30 cellular contexts compared by ENCODE assay signal in genomic region chr15:68966996-68967395, GRCh38. TPM values are rescaled to one million over a fixed set of nuclear protein-coding genes. Genes with fewer than 3 reads are reported as not detected.
"Had no signal": no experiment of that assay in that cellular context is flagged by ENCODE, and none has a peak within 500 bp of the region (broad histone marks: within the 10 kb centered on the region; RNA-seq: fewer than 3 reads in every experiment).

No MANE protein-coding gene starts in this region.

- H3K27me3 ChIP-seq: ascending aorta, breast epithelium, colonic mucosa, esophagus muscularis mucosa, gastroesophageal sphincter had no signal

- H3K27ac ChIP-seq: ascending aorta, breast epithelium, cardiac muscle cell, colonic mucosa, dorsolateral prefrontal cortex, esophagus muscularis mucosa, foreskin keratinocyte, gastroesophageal sphincter had no signal

- DNase-seq: activated CD4-positive, alpha-beta memory T cell treated with anti-CD3 and anti-CD28 coated beads, Interleukin-2, amount 10 ng/mL, durations not matched to agents 7 days and 5 days; activated CD4-positive, alpha-beta T cell treated with anti-CD3 and anti-CD28 coated beads for 1 hour; activated CD4-positive, alpha-beta T cell treated with anti-CD3 and anti-CD28 coated beads for 4 hours; activated CD4-positive, alpha-beta T cell treated with anti-CD3 and anti-CD28 coated beads, Interleukin-2, amount 10 ng/mL, durations not matched to agents 7 days and 5 days; activated CD4-positive, alpha-beta T cell treated with anti-CD3 and anti-CD28 coated beads, Interleukin-2, amount 50 U/mL, for 4 hours; activated CD4-positive, CD25-positive, alpha-beta regulatory T cell; activated CD8-positive, alpha-beta memory T cell treated with anti-CD3 and anti-CD28 coated beads, Interleukin-2, amount 50 U/mL, for 48 hours; activated gamma-delta T cell; activated naive CD4-positive, alpha-beta T cell; activated naive CD4-positive, alpha-beta T cell treated with anti-CD3 and anti-CD28 coated beads, Interleukin-2, amount 10 ng/mL, durations not matched to agents 7 days and 5 days; activated naive CD8-positive, alpha-beta T cell treated with anti-CD3 and anti-CD28 coated beads, Interleukin-2, amount 10 ng/mL, durations not matched to agents 7 days and 5 days; activated T-cell treated with anti-CD3 and anti-CD28 coated beads for 4 hours; activated T-cell treated with anti-CD3 and anti-CD28 coated beads, Interleukin-2, amount 50 U/mL, for 24 hours; activated T-cell treated with anti-CD3 and anti-CD28 coated beads, Interleukin-2, amount 50 U/mL, for 72 hours; central memory CD4-positive, alpha-beta T cell; cerebellar nuclear complex; colonic mucosa; dorsolateral prefrontal cortex; effector memory CD4-positive, alpha-beta T cell; endodermal cell; erythroblast; foreskin keratinocyte; head of caudate nucleus; T-helper 2 cell had no signal

- H3K9me3 ChIP-seq: colonic mucosa had no signal

- H3K36me3 ChIP-seq: ascending aorta, breast epithelium, cardiac muscle cell, colonic mucosa, esophagus muscularis mucosa, gastroesophageal sphincter had no signal

- ATAC-seq: activated naive CD4-positive, alpha-beta T cell treated with anti-CD3 and anti-CD28 coated beads, Interleukin-2, amount 50 U/mL, for 72 hours; activated T-cell treated with anti-CD3 and anti-CD28 coated beads, Interleukin-2, amount 50 U/mL, for 72 hours; foreskin keratinocyte; gastroesophageal sphincter had no signal

- H3K4me1 ChIP-seq: ascending aorta, breast epithelium, colonic mucosa, foreskin keratinocyte had no signal

- H3K4me3 ChIP-seq: ascending aorta, breast epithelium, cardiac muscle cell, colonic mucosa, dorsolateral prefrontal cortex, esophagus muscularis mucosa, gastroesophageal sphincter had no signal

RNA-seq across cellular contexts. Expression of gene SPESP1, which starts 36.7 kb away (rescaled TPM):
- total RNA-seq: cardiac muscle cell, endodermal cell had no signal
- polyA plus RNA-seq: cardiac muscle cell had no signal

RNA-seq across cellular contexts. Expression of gene NOX5, which starts 47.5 kb away (rescaled TPM):
- total RNA-seq: activated CD4-positive, alpha-beta memory T cell treated with anti-CD3 and anti-CD28 coated beads, Interleukin-2, amount 10 ng/mL, durations not matched to agents 7 days and 5 days; activated CD4-positive, alpha-beta T cell treated with anti-CD3 and anti-CD28 coated beads, Interleukin-2, amount 10 ng/mL, durations not matched to agents 7 days and 5 days; activated T-cell treated with anti-CD3 and anti-CD28 coated beads, Interleukin-2, amount 50 U/mL, for 72 hours; endodermal cell had no signal
